Comparison of ENCODE assay signal across 36 cellular contexts in genomic region chr5:170867825-170868224, GRCh38. TPM values are rescaled to one million over a fixed set of nuclear protein-coding genes. Genes with fewer than 3 reads are reported as not detected.
"Had no signal": no experiment of that assay in that cellular context is flagged by ENCODE, and none has a peak within 500 bp of the region (broad histone marks: within the 10 kb centered on the region; RNA-seq: fewer than 3 reads in every experiment).

No MANE protein-coding gene starts in this region.

- H3K4me3 Mint-ChIP-seq: activated B cell treated with CpG ODN at 0.5 μM for 24 hours; activated CD4-positive, alpha-beta memory T cell treated with anti-CD3 and anti-CD28 coated beads for 36 hours; activated CD4-positive, alpha-beta T cell treated with anti-CD3 and anti-CD28 coated beads, Interleukin-2, amount 10 ng/mL, durations not matched to agents 24 days and 14 days; activated CD8-positive, alpha-beta T cell treated with anti-CD3 and anti-CD28 coated beads for 36 hours; activated naive CD4-positive, alpha-beta T cell treated with anti-CD3 and anti-CD28 coated beads, Interleukin-2, amount 10 ng/mL, durations not matched to agents 7 days and 5 days; activated naive CD4-positive, alpha-beta T cell treated with anti-CD3 and anti-CD28 coated beads, Interleukin-2, amount 50 U/mL, for 24 hours; activated naive CD8-positive, alpha-beta T cell; activated naive CD8-positive, alpha-beta T cell treated with anti-CD3 and anti-CD28 coated beads, Interleukin-2, amount 10 ng/mL, durations not matched to agents 7 days and 5 days; activated naive CD8-positive, alpha-beta T cell treated with anti-CD3 and anti-CD28 coated beads, Interleukin-2, amount 50 U/mL, for 24 hours; activated T-cell treated with anti-CD3 and anti-CD28 coated beads, Interleukin-2, amount 50 U/mL, for 24 hours; brain; central memory CD8-positive, alpha-beta T cell; T-helper 1 cell treated with Interleukin-12 subunit alpha and Interleukin-12 subunit beta and Interleukin-4 antibody, amounts not matched to agents 30 μg/mL and 1 μg/mL, for 36 hours; T-helper 2 cell treated with Interferon-gamma antibody and Interleukin-4, amounts not matched to agents 5 μg/mL and 100 μg/mL, for 36 hours had no signal

- H3K4me1 ChIP-seq: ascending aorta had no signal

- H3K4me1 Mint-ChIP-seq: activated B cell treated with CpG ODN at 0.5 μM for 24 hours; activated CD4-positive, alpha-beta T cell treated with anti-CD3 and anti-CD28 coated beads, Interleukin-2, amount 10 ng/mL, durations not matched to agents 24 days and 14 days; activated naive CD4-positive, alpha-beta T cell treated with anti-CD3 and anti-CD28 coated beads, Interleukin-2, amount 10 ng/mL, durations not matched to agents 7 days and 5 days; activated naive CD8-positive, alpha-beta T cell treated with anti-CD3 and anti-CD28 coated beads, Interleukin-2, amount 10 ng/mL, durations not matched to agents 7 days and 5 days; activated naive CD8-positive, alpha-beta T cell treated with anti-CD3 and anti-CD28 coated beads, Interleukin-2, amount 50 U/mL, for 24 hours; central memory CD8-positive, alpha-beta T cell had no signal

- H3K9me3 Mint-ChIP-seq: activated naive CD4-positive, alpha-beta T cell treated with anti-CD3 and anti-CD28 coated beads, Interleukin-2, amount 10 ng/mL, durations not matched to agents 7 days and 5 days had no signal

- H3K4me3 ChIP-seq: ascending aorta, cardiac muscle cell had no signal

- DNase-seq: activated B cell treated with CpG ODN at 0.5 μM for 24 hours; activated CD4-positive, alpha-beta memory T cell treated with anti-CD3 and anti-CD28 coated beads for 36 hours; activated CD4-positive, alpha-beta T cell treated with anti-CD3 and anti-CD28 coated beads for 4 hours; activated CD4-positive, alpha-beta T cell treated with anti-CD3 and anti-CD28 coated beads, Interleukin-2, amount 10 ng/mL, durations not matched to agents 24 days and 14 days; activated CD4-positive, alpha-beta T cell treated with anti-CD3 and anti-CD28 coated beads, Interleukin-2, amount 50 U/mL, for 1 hour; activated CD4-positive, alpha-beta T cell treated with anti-CD3 and anti-CD28 coated beads, Interleukin-2, amount 50 U/mL, for 4 hours; activated CD4-positive, CD25-positive, alpha-beta regulatory T cell treated with anti-CD3 and anti-CD28 coated beads, Interleukin-2, amount 50 U/mL, for 72 hours; activated CD8-positive, alpha-beta memory T cell treated with anti-CD3 and anti-CD28 coated beads, Interleukin-2, amount 50 U/mL, for 48 hours; activated CD8-positive, alpha-beta T cell treated with anti-CD3 and anti-CD28 coated beads for 36 hours; activated effector memory CD4-positive, alpha-beta T cell treated with Interleukin-2 at 50 U/mL for 16 hours; activated gamma-delta T cell; activated naive CD4-positive, alpha-beta T cell treated with anti-CD3 and anti-CD28 coated beads, Interleukin-2, amount 10 ng/mL, durations not matched to agents 7 days and 5 days; activated naive CD4-positive, alpha-beta T cell treated with Interleukin-2 at 50 U/mL for 16 hours; activated naive CD8-positive, alpha-beta T cell treated with anti-CD3 and anti-CD28 coated beads, Interleukin-2, amount 10 ng/mL, durations not matched to agents 7 days and 5 days; activated naive CD8-positive, alpha-beta T cell treated with anti-CD3 and anti-CD28 coated beads, Interleukin-2, amount 50 U/mL, for 24 hours; activated T-cell treated with anti-CD3 and anti-CD28 coated beads, Interleukin-2, amount 50 U/mL, for 24 hours; activated T-cell treated with anti-CD3 and anti-CD28 coated beads, Interleukin-2, amount 50 U/mL, for 48 hours; amygdala; anterior cingulate cortex; caudate nucleus; cerebellar nuclear complex; T-helper 2 cell; T-helper 9 cell had no signal

- ATAC-seq: activated CD8-positive, alpha-beta T cell treated with anti-CD3 and anti-CD28 coated beads for 36 hours; activated naive CD8-positive, alpha-beta T cell treated with anti-CD3 and anti-CD28 coated beads, Interleukin-2, amount 50 U/mL, for 24 hours had no signal

- H3K27ac Mint-ChIP-seq: activated B cell treated with CpG ODN at 0.5 μM for 24 hours; activated CD4-positive, alpha-beta memory T cell treated with anti-CD3 and anti-CD28 coated beads for 36 hours; activated CD4-positive, alpha-beta T cell treated with anti-CD3 and anti-CD28 coated beads, Interleukin-2, amount 10 ng/mL, durations not matched to agents 24 days and 14 days; activated CD8-positive, alpha-beta T cell treated with anti-CD3 and anti-CD28 coated beads for 36 hours; activated naive CD4-positive, alpha-beta T cell treated with anti-CD3 and anti-CD28 coated beads, Interleukin-2, amount 10 ng/mL, durations not matched to agents 7 days and 5 days; activated naive CD4-positive, alpha-beta T cell treated with anti-CD3 and anti-CD28 coated beads, Interleukin-2, amount 50 U/mL, for 24 hours; activated naive CD8-positive, alpha-beta T cell; activated naive CD8-positive, alpha-beta T cell treated with anti-CD3 and anti-CD28 coated beads, Interleukin-2, amount 10 ng/mL, durations not matched to agents 7 days and 5 days; activated naive CD8-positive, alpha-beta T cell treated with anti-CD3 and anti-CD28 coated beads, Interleukin-2, amount 50 U/mL, for 24 hours; activated T-cell treated with anti-CD3 and anti-CD28 coated beads, Interleukin-2, amount 50 U/mL, for 24 hours; activated T-helper 2 cell treated with anti-CD3 and anti-CD28 coated beads, Interferon-gamma antibody, Interleukin-2, Interleukin-4, amounts not matched to agents 10 μg/mL and 5 μg/mL and 100 μg/mL, durations not matched to agents 14 hours and 24 hours and 36 hours; brain; T-helper 1 cell treated with Interleukin-12 subunit alpha and Interleukin-12 subunit beta and Interleukin-4 antibody, amounts not matched to agents 30 μg/mL and 1 μg/mL, for 36 hours; T-helper 2 cell treated with Interferon-gamma antibody and Interleukin-4, amounts not matched to agents 5 μg/mL and 100 μg/mL, for 36 hours had no signal

- H3K27me3 ChIP-seq: ascending aorta, cardiac muscle cell had no signal

- H3K36me3 ChIP-seq: ascending aorta, cardiac muscle cell had no signal

- H3K27ac ChIP-seq: ascending aorta, cardiac muscle cell, VCaP had no signal

- FAIRE-seq: bronchial epithelial cell, TTC549 had no signal

- H3K36me3 Mint-ChIP-seq: activated naive CD4-positive, alpha-beta T cell treated with anti-CD3 and anti-CD28 coated beads, Interleukin-2, amount 10 ng/mL, durations not matched to agents 7 days and 5 days; activated naive CD8-positive, alpha-beta T cell; activated naive CD8-positive, alpha-beta T cell treated with anti-CD3 and anti-CD28 coated beads, Interleukin-2, amount 10 ng/mL, durations not matched to agents 7 days and 5 days had no signal

RNA-seq across cellular contexts. Expression of gene RANBP17, which starts 6.0 kb away (rescaled TPM):
- total RNA-seq: activated B cell treated with CpG ODN at 0.5 μM for 24 hours; activated CD4-positive, alpha-beta memory T cell treated with anti-CD3 and anti-CD28 coated beads for 36 hours; activated CD4-positive, alpha-beta T cell treated with anti-CD3 and anti-CD28 coated beads, Interleukin-2, amount 10 ng/mL, durations not matched to agents 24 days and 14 days; activated CD8-positive, alpha-beta memory T cell treated with anti-CD3 and anti-CD28 coated beads for 36 hours; activated CD8-positive, alpha-beta T cell treated with anti-CD3 and anti-CD28 coated beads for 36 hours; activated T-helper 2 cell treated with anti-CD3 and anti-CD28 coated beads, Interferon-gamma antibody, Interleukin-2, Interleukin-4, amounts not matched to agents 10 μg/mL and 5 μg/mL and 100 μg/mL, durations not matched to agents 14 hours and 24 hours and 36 hours had no signal
